Comparison of ENCODE assay signal across 20 cellular contexts in the genomic region with DNA sequence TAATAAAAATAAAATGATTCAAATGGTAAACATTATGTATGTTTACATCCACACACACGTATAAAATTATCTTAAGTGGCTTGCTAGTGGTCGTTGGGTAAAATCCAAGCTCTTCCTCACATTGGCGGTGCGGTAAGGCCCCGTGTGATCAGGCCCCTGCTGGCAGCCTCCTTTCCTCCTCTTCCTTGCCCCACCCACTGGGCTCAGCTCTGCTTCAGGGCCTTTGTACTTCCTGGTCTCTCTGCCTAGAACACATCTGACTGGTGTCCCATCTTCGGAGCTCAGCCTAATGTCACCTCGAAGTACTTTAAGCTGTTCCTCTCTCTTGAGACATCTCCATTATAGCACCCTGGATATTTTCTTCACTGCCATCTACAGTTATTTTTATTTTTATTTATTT.
"Had no signal": no experiment of that assay in that cellular context is flagged by ENCODE, and none has a peak within 500 bp of the region (broad histone marks: within the 10 kb centered on the region; RNA-seq: fewer than 3 reads in every experiment).

No MANE protein-coding gene starts in this region.

- H3K27me3 ChIP-seq: cardiac muscle cell, dorsolateral prefrontal cortex, foreskin keratinocyte, thyroid gland had no signal

- H3K27ac Mint-ChIP-seq: activated naive CD8-positive, alpha-beta T cell treated with anti-CD3 and anti-CD28 coated beads for 36 hours; nephron; T-cell had no signal

- H3K4me3 Mint-ChIP-seq: activated naive CD8-positive, alpha-beta T cell treated with anti-CD3 and anti-CD28 coated beads for 36 hours; nephron; T-cell had no signal

- H3K27me3 Mint-ChIP-seq: activated naive CD8-positive, alpha-beta T cell treated with anti-CD3 and anti-CD28 coated beads for 36 hours had no signal

- H3K4me1 ChIP-seq: foreskin keratinocyte, lower lobe of right lung, thyroid gland had no signal

- H3K9me3 Mint-ChIP-seq: activated naive CD8-positive, alpha-beta T cell treated with anti-CD3 and anti-CD28 coated beads for 36 hours; nephron; T-cell had no signal

- H3K36me3 Mint-ChIP-seq: activated naive CD8-positive, alpha-beta T cell treated with anti-CD3 and anti-CD28 coated beads for 36 hours; T-cell had no signal

- H3K36me3 ChIP-seq: cardiac muscle cell, lower lobe of right lung, thyroid gland had no signal

- H3K4me3 ChIP-seq: cardiac muscle cell, dorsolateral prefrontal cortex, lower lobe of right lung, thyroid gland had no signal

- H3K27ac ChIP-seq: cardiac muscle cell, dorsolateral prefrontal cortex, foreskin keratinocyte, lower lobe of right lung, thyroid gland, VCaP had no signal

- DNase-seq: activated CD4-positive, alpha-beta T cell treated with anti-CD3 and anti-CD28 coated beads for 1 hour; activated CD8-positive, alpha-beta memory T cell treated with anti-CD3 and anti-CD28 coated beads for 24 hours; activated CD8-positive, alpha-beta memory T cell treated with anti-CD3 and anti-CD28 coated beads, Interleukin-2, amount 50 U/mL, for 48 hours; activated naive CD8-positive, alpha-beta T cell treated with anti-CD3 and anti-CD28 coated beads for 36 hours; activated T-cell treated with anti-CD3 and anti-CD28 coated beads, Interleukin-2, amount 50 U/mL, for 48 hours; amniotic stem cell; dorsolateral prefrontal cortex; foreskin keratinocyte; glutamatergic neuron; hippocampal formation; islet precursor cell; lower lobe of right lung; nucleus accumbens; stimulated activated naive CD4-positive, alpha-beta T cell treated with Interleukin-2 at 50 U/mL for 16 hours; T-cell; T-helper 9 cell; thyroid gland had no signal

- ATAC-seq: foreskin keratinocyte, lower lobe of right lung, T-cell had no signal

- H3K9me3 ChIP-seq: lower lobe of right lung, thyroid gland had no signal
